ENCODE assay signal across 14 cellular contexts in genomic region chr14:26811756-26812305, GRCh38.
DNase-seq lines count a peak whose midpoint lies in the region; FAIRE-seq and TF ChIP-seq lines count a peak whose summit lies in the region.
"Had no signal": no experiment of that assay in that cellular context is flagged by ENCODE, and none has a peak within 500 bp of the region (broad histone marks: within the 10 kb centered on the region; RNA-seq: fewer than 3 reads in every experiment).

No MANE protein-coding gene starts in this region.

- H3K79me2 ChIP-seq in ACC112 (ENCODE audit: control insufficient read depth, insufficient read depth, low read length, unreplicated experiment), result no peaks in the 10 kb centered on the region

- peak; percentile 20 for FAIRE-seq in H54 (lab: Jason Lieb, UNC)

- H3K27me3 ChIP-seq in ACC112 (ENCODE audit: insufficient read depth, low read length), result no peaks in the 10 kb centered on the region

- TF ChIP-seq POLR2A in H54 (IDR thresholded peaks at IDR 0.05; ENCODE audit: low read depth, low read length), result no peak

- no peaks in the 10 kb centered on the region for H3K36me3 Mint-ChIP-seq in type B pancreatic cell
- H3K36me3 Mint-ChIP-seq: CD8-positive, alpha-beta T cell had no signal

- TF ChIP-seq CTCF in astrocyte of the spinal cord (IDR thresholded peaks at IDR 0.05; ENCODE audit: low read depth, low read length) (no peak), type B pancreatic cell (conservative IDR thresholded peaks at IDR 0.05) (no peak)

- H3K27ac ChIP-seq in ACC112 (ENCODE audit: low read depth, low read length), result no peak overlapping the region

- no peaks in the 10 kb centered on the region for H3K27me3 Mint-ChIP-seq in type B pancreatic cell
- H3K27me3 Mint-ChIP-seq: B cell had no signal

- no peak overlapping the region for H3K27ac Mint-ChIP-seq in type B pancreatic cell
- H3K27ac Mint-ChIP-seq: B cell; CD8-positive, alpha-beta T cell had no signal

- in situ Hi-C loops in astrocyte of the spinal cord (cut with HindIII; ENCODE audit: low sequenced_read_pairs), result no loop called here

- DNase-seq in H54 (ENCODE audit: insufficient read length, low spot score), result no peak
- DNase-seq in astrocyte of the spinal cord (ENCODE audit: low read depth, low spot score), result peak; percentile 8
- DNase-seq in iris pigment epithelial cell (ENCODE audit: low read depth), result peak; percentile 74
- DNase-seq in type B pancreatic cell (ENCODE audit: extremely low spot score, unreplicated experiment), result no peak
- no peak for DNase-seq in COLO668 (lab: John Stamatoyannopoulos, UW; ENCODE audit: unreplicated experiment)
- no peak for DNase-seq in NCI-H187 treated with DMSO at 0.1 percent for 48 hours (lab: John Stamatoyannopoulos, UW)
- DNase-seq: CD8-positive, alpha-beta T cell; DMS 273 treated with DMSO at 0.1 percent for 48 hours; EL; HCEC 1CT; IMR-90; Right ventricle myocardium superior had no signal

- no peaks in the 10 kb centered on the region for H3K36me3 ChIP-seq in ACC112 (ENCODE audit: insufficient read depth, low read length)

- H2AFZ ChIP-seq in ACC112 (ENCODE audit: low read length, unreplicated experiment), result peak overlapping the region; percentile 18

- no peaks in the 10 kb centered on the region for H3K9me3 Mint-ChIP-seq in type B pancreatic cell

- no peaks in the 10 kb centered on the region for H3K4me1 ChIP-seq in ACC112 (ENCODE audit: control insufficient read depth, insufficient read depth, low read length, unreplicated experiment)

- H3K4me3 ChIP-seq in ACC112 (ENCODE audit: low read depth, low read length) (no peak overlapping the region), astrocyte of the spinal cord (ENCODE audit: low read depth, low read length) (no peak overlapping the region)

- no peaks in the 10 kb centered on the region for H3K4me1 Mint-ChIP-seq in type B pancreatic cell (ENCODE audit: unreplicated experiment)
- H3K4me1 Mint-ChIP-seq: B cell had no signal

- no peak overlapping the region for H3K4me3 Mint-ChIP-seq in type B pancreatic cell
- H3K4me3 Mint-ChIP-seq: B cell; CD8-positive, alpha-beta T cell had no signal

Comparison
In these comparisons a context has a peak if more than half of its experiments do, and no peak if none do; other contexts are left out.
1. DNase-seq: peak in astrocyte of the spinal cord (single experiment) and iris pigment epithelial cell (single experiment); none in H54 (single experiment), type B pancreatic cell (single experiment), COLO668 (single experiment) and NCI-H187 treated with DMSO at 0.1 percent for 48 hours (single experiment).